In genomic region chr11:33317662-33318061, GRCh38 we compare ENCODE assay signal across 21 cellular contexts. TPM values are rescaled to one million over a fixed set of nuclear protein-coding genes. Genes with fewer than 3 reads are reported as not detected.
A peak's percentile ranks its signal among the peaks of the same experiment; 100 is the strongest.
DNase-seq lines count a peak whose midpoint lies in the region; ATAC-seq, FAIRE-seq and TF ChIP-seq lines count a peak whose summit lies in the region.
"Had no signal": no experiment of that assay in that cellular context is flagged by ENCODE, and none has a peak within 500 bp of the region (broad histone marks: within the 10 kb centered on the region; RNA-seq: fewer than 3 reads in every experiment).

No MANE protein-coding gene starts in this region.

- no peak for DNase-seq in activated CD4-positive, alpha-beta T cell treated with anti-CD3 and anti-CD28 coated beads for 36 hours
- no peak for DNase-seq in activated CD4-positive, alpha-beta T cell treated with anti-CD3 and anti-CD28 coated beads for 1 hour
- DNase-seq in H54 (ENCODE audit: insufficient read length, low spot score), result peak; percentile 22
- DNase-seq in WTC11 (ENCODE audit: low spot score), result no peak
- DNase-seq in mesenchymal stem cell, result no peak
- DNase-seq in LoVo (ENCODE audit: low spot score), result no peak
- no peak for DNase-seq in T-helper 17 cell
- DNase-seq: activated naive CD4-positive, alpha-beta T cell; aorta; DMS153; NCI-H1930; NCI-H510A; retina; stomach; upper lobe of left lung had no signal

- H3K4me3 ChIP-seq in mesenchymal stem cell (ENCODE audit: insufficient read depth in 1 of 2, low read depth in 1 of 2, low read length in 2 of 2), result no peak overlapping the region
- H3K4me3 ChIP-seq: GM23338, stomach, upper lobe of left lung had no signal

- no peak overlapping the region for H3K4me2 ChIP-seq in mesenchymal stem cell (ENCODE audit: low read length, poor library complexity, severe bottlenecking)
- H3K4me2 ChIP-seq: GM23338 had no signal

- POLR2A ChIA-PET in activated CD4-positive, alpha-beta T cell treated with anti-CD3 and anti-CD28 coated beads for 36 hours (lab: Charles Lee), result no interaction called here
- POLR2A ChIA-PET in WTC11 (lab: Charles Lee), result no interaction called here

- no peak for TF ChIP-seq CTCF in WTC11 (IDR thresholded peaks at IDR 0.05)

- TF ChIP-seq POLR2A in H54 (IDR thresholded peaks at IDR 0.05; ENCODE audit: low read depth, low read length), result no peak

- no peak overlapping the region for H2BK15ac ChIP-seq in mesenchymal stem cell (ENCODE audit: low read depth, poor library complexity, severe bottlenecking)

- H3K4ac ChIP-seq in mesenchymal stem cell (ENCODE audit: low read depth in 1 of 2, low read length in 2 of 2), result no peak overlapping the region

- peaks cover 21% of the 10 kb centered on the region for H3K4me1 Mint-ChIP-seq in activated CD4-positive, alpha-beta T cell treated with anti-CD3 and anti-CD28 coated beads for 36 hours
- H3K4me1 Mint-ChIP-seq in WTC11 (peaks cover 1% of the 10 kb centered on the region), T-helper 17 cell (peaks cover 18% of the 10 kb centered on the region)

- H3K4me3 Mint-ChIP-seq in activated CD4-positive, alpha-beta T cell treated with anti-CD3 and anti-CD28 coated beads for 36 hours, result no peak overlapping the region
- H3K4me3 Mint-ChIP-seq in WTC11, result no peak overlapping the region
- no peak overlapping the region for H3K4me3 Mint-ChIP-seq in T-helper 17 cell
- H3K4me3 Mint-ChIP-seq: CD14-positive monocyte; GM23338; T-helper 2 cell treated with Interferon-gamma antibody and Interleukin-4, amounts not matched to agents 5 μg/mL and 100 μg/mL, for 36 hours had no signal

- peak; percentile 88 for FAIRE-seq in H54 (lab: Jason Lieb, UNC)
- FAIRE-seq: endometrium had no signal

- H2AK5ac ChIP-seq in mesenchymal stem cell (ENCODE audit: low read length, severe bottlenecking), result no peak overlapping the region

- intact Hi-C loops in activated CD4-positive, alpha-beta T cell treated with anti-CD3 and anti-CD28 coated beads for 36 hours (cut with DNase I, micrococcal nuclease), result no loop called here

- H2BK5ac ChIP-seq in mesenchymal stem cell (ENCODE audit: low read depth, low read length, poor library complexity, severe bottlenecking), result no peak overlapping the region

- H3K9me3 ChIP-seq in mesenchymal stem cell (ENCODE audit: control insufficient read depth, low read length) (no peaks in the 10 kb centered on the region), T-helper 17 cell (ENCODE audit: control insufficient read depth, low read length, poor library complexity, severe bottlenecking) (no peaks in the 10 kb centered on the region)
- H3K9me3 ChIP-seq: stomach, upper lobe of left lung had no signal

- no peak overlapping the region for H2BK12ac ChIP-seq in mesenchymal stem cell (ENCODE audit: low read length in 2 of 2)

- H3K9me3 Mint-ChIP-seq in activated CD4-positive, alpha-beta T cell treated with anti-CD3 and anti-CD28 coated beads for 36 hours (ENCODE audit: low read depth), result no peaks in the 10 kb centered on the region
- H3K9me3 Mint-ChIP-seq in WTC11, result no peaks in the 10 kb centered on the region
- H3K9me3 Mint-ChIP-seq: CD14-positive monocyte; GM23338; T-helper 2 cell treated with Interferon-gamma antibody and Interleukin-4, amounts not matched to agents 5 μg/mL and 100 μg/mL, for 36 hours had no signal

- peak; percentile 77 for ATAC-seq in activated CD4-positive, alpha-beta T cell treated with anti-CD3 and anti-CD28 coated beads for 36 hours
- ATAC-seq in WTC11 (no peak), HG02759 (IDR thresholded peaks at IDR 0.05; ENCODE audit: unreplicated experiment) (no peak), T-helper 17 cell (no peak)
- ATAC-seq: GM23338, left lobe of liver had no signal

- H3K23ac ChIP-seq in mesenchymal stem cell (ENCODE audit: low read length in 2 of 2), result no peak overlapping the region

- H3K27ac Mint-ChIP-seq in activated CD4-positive, alpha-beta T cell treated with anti-CD3 and anti-CD28 coated beads for 36 hours, result peak overlapping the region; percentile 44
- H3K27ac Mint-ChIP-seq in WTC11 (peak overlapping the region; percentile 21; the same call in 1 of the 2 replicates), T-helper 17 cell (no peak overlapping the region)
- H3K27ac Mint-ChIP-seq: GM23338; T-helper 2 cell treated with Interferon-gamma antibody and Interleukin-4, amounts not matched to agents 5 μg/mL and 100 μg/mL, for 36 hours had no signal

- peaks cover 13% of the 10 kb centered on the region for H3K79me1 ChIP-seq in mesenchymal stem cell (replicated peaks; ENCODE audit: low read length, poor library complexity, severe bottlenecking)

- no peak overlapping the region for H3K18ac ChIP-seq in mesenchymal stem cell (ENCODE audit: low read depth in 1 of 2, low read length in 2 of 2)

- WGBS in mesenchymal stem cell, result 0% methylated on average over 1 of the region's 1 CpG

- H2BK120ac ChIP-seq in mesenchymal stem cell (ENCODE audit: low read depth, low read length), result no peak overlapping the region

- peak overlapping the region; percentile 32 for H3K9ac ChIP-seq in mesenchymal stem cell (ENCODE audit: low read length)

- H3K27ac ChIP-seq in mesenchymal stem cell (ENCODE audit: low read length, poor library complexity, severe bottlenecking), result no peak overlapping the region
- H3K27ac ChIP-seq: stomach, upper lobe of left lung had no signal

- CTCF ChIA-PET in activated CD4-positive, alpha-beta T cell treated with anti-CD3 and anti-CD28 coated beads for 36 hours (lab: Charles Lee), result interaction anchor here (1.2 kb wide), 1 partner anchor 9 kb away, joined by 3 read pairs; no protein-coding TSS in a partner anchor
- CTCF ChIA-PET in WTC11 (lab: Charles Lee), result no interaction called here

- H3K27me3 ChIP-seq in mesenchymal stem cell (ENCODE audit: control insufficient read depth in 1 of 2, insufficient read depth in 1 of 2, low read length in 2 of 2), result no peaks in the 10 kb centered on the region
- H3K27me3 ChIP-seq: stomach, upper lobe of left lung had no signal

- H3K36me3 Mint-ChIP-seq in activated CD4-positive, alpha-beta T cell treated with anti-CD3 and anti-CD28 coated beads for 36 hours (ENCODE audit: low read depth), result peaks cover 8% of the 10 kb centered on the region
- no peaks in the 10 kb centered on the region for H3K36me3 Mint-ChIP-seq in WTC11
- no peaks in the 10 kb centered on the region for H3K36me3 Mint-ChIP-seq in T-helper 17 cell (ENCODE audit: low read depth)

- H3K36me3 ChIP-seq in mesenchymal stem cell (ENCODE audit: control insufficient read depth in 1 of 2, insufficient read depth in 2 of 2, low read depth in 1 of 2, low read length in 2 of 2), result peaks cover 3 to 9% of the 10 kb centered on the region in 2 experiments
- H3K36me3 ChIP-seq: stomach, upper lobe of left lung had no signal

- H4K8ac ChIP-seq in mesenchymal stem cell (ENCODE audit: low read length), result no peak overlapping the region

- H3K4me1 ChIP-seq in mesenchymal stem cell (ENCODE audit: control insufficient read depth, insufficient read depth, low read depth, low read length), result peaks cover 3% of the 10 kb centered on the region

- H3K14ac ChIP-seq in mesenchymal stem cell (ENCODE audit: low read length in 2 of 2), result no peak overlapping the region

- H3K27me3 Mint-ChIP-seq in activated CD4-positive, alpha-beta T cell treated with anti-CD3 and anti-CD28 coated beads for 36 hours, result no peaks in the 10 kb centered on the region
- no peaks in the 10 kb centered on the region for H3K27me3 Mint-ChIP-seq in WTC11 (ENCODE audit: low read depth)
- H3K27me3 Mint-ChIP-seq in T-helper 17 cell, result no peaks in the 10 kb centered on the region

- H2AFZ ChIP-seq in mesenchymal stem cell (ENCODE audit: low read depth, low read length), result no peak overlapping the region
- H2AFZ ChIP-seq: GM23338 had no signal

- no peak overlapping the region for H4K91ac ChIP-seq in mesenchymal stem cell (ENCODE audit: low read length)

TF ChIP-seq in WTC11, 78 proteins besides CTCF, POLR2A, EP300 and RAD21 (continues in another document):
- TF ChIP-seq ERG (CRISPR knock-in tag; IDR thresholded peaks at IDR 0.05), result no peak
- no peak for TF ChIP-seq TEAD4 (CRISPR knock-in tag; IDR thresholded peaks at IDR 0.05)
- no peak for TF ChIP-seq NR3C1 (CRISPR knock-in tag; conservative IDR thresholded peaks at IDR 0.05; ENCODE audit: low read depth)
- no peak for TF ChIP-seq ATF2 (CRISPR knock-in tag; IDR thresholded peaks at IDR 0.05; ENCODE audit: borderline replicate concordance, low read depth)
- TF ChIP-seq SMAD3 (CRISPR knock-in tag; IDR thresholded peaks at IDR 0.05; ENCODE audit: borderline replicate concordance), result no peak
- TF ChIP-seq MXD4 (CRISPR knock-in tag; IDR thresholded peaks at IDR 0.05; ENCODE audit: borderline replicate concordance), result no peak
- no peak for TF ChIP-seq ZNF138 (CRISPR knock-in tag; conservative IDR thresholded peaks at IDR 0.05)

RNA-seq across cellular contexts. Expression of gene KIAA1549L, which starts 58.2 kb away (rescaled TPM):
- not detected for total RNA-seq in activated CD4-positive, alpha-beta T cell treated with anti-CD3 and anti-CD28 coated beads for 36 hours
- 1.6 to 1.8 TPM (median 1.6 TPM) in 3 replicates for total RNA-seq in WTC11 (2021)
- polyA plus RNA-seq in mesenchymal stem cell (2013, experiment 1 of 2), result 1.2 TPM
- 1.1 TPM for polyA plus RNA-seq in mesenchymal stem cell (2013, experiment 2 of 2)
- total RNA-seq in T-helper 17 cell, result not detected
- polyA plus RNA-seq: CD14-positive monocyte had no signal
